11 cellular contexts compared by ENCODE assay signal in genomic region chr6:166624275-166624674, GRCh38. TPM values are rescaled to one million over a fixed set of nuclear protein-coding genes. Genes with fewer than 3 reads are reported as not detected.
DNase-seq lines count a peak whose midpoint lies in the region; ATAC-seq, FAIRE-seq and TF ChIP-seq lines count a peak whose summit lies in the region.
"Had no signal": no experiment of that assay in that cellular context is flagged by ENCODE, and none has a peak within 500 bp of the region (broad histone marks: within the 10 kb centered on the region; RNA-seq: fewer than 3 reads in every experiment).

No MANE protein-coding gene starts in this region.

- H4K20me1 ChIP-seq in keratinocyte (ENCODE audit: control insufficient read depth, extremely low read depth, insufficient read depth, low read length): no peaks in the 10 kb centered on the region

- no peaks in the 10 kb centered on the region for H3K9me1 ChIP-seq in keratinocyte (ENCODE audit: control insufficient read depth, extremely low read depth, insufficient read depth, low read length)

- TF ChIP-seq POLR2A in breast epithelium (IDR thresholded peaks at IDR 0.05) (no peak), uterus (IDR thresholded peaks at IDR 0.05) (no peak)

- dilution Hi-C loops in keratinocyte (cut with MboI; ENCODE audit: extremely low pct_ligation_motif_present, low sequenced_read_pairs): no loop called here

- H3K79me2 ChIP-seq in keratinocyte (ENCODE audit: control insufficient read depth, insufficient read depth, low read length): no peaks in the 10 kb centered on the region

- H3K4me1 ChIP-seq in breast epithelium (peaks cover 0 to 13% of the 10 kb centered on the region in 2 donors), keratinocyte (ENCODE audit: control insufficient read depth, extremely low read depth, insufficient read depth, low read length) (peaks cover 48% of the 10 kb centered on the region), uterus (peaks cover 6 to 8% of the 10 kb centered on the region in 2 donors), pancreas (peaks cover 15 to 38% (median 34%) of the 10 kb centered on the region in 3 donors)

- FAIRE-seq in keratinocyte (lab: Jason Lieb, UNC) (peak; percentile 58), pancreas (lab: Jason Lieb, UNC) (no peak)
- FAIRE-seq: A549 had no signal

- peaks cover 4% of the 10 kb centered on the region for H3K36me3 Mint-ChIP-seq in type B pancreatic cell

- H3K27ac ChIP-seq in breast epithelium (peak overlapping the region; percentile 6 to 13), keratinocyte (ENCODE audit: control insufficient read depth, insufficient read depth, low read length) (no peak overlapping the region), uterus (peak overlapping the region; percentile 12 to 75), pancreas (no peak overlapping the region)
- H3K27ac ChIP-seq: A549, parathyroid adenoma had no signal

- no peaks in the 10 kb centered on the region for H3K9me3 Mint-ChIP-seq in type B pancreatic cell
- H3K9me3 Mint-ChIP-seq: activated CD4-positive, alpha-beta T cell treated with anti-CD3 and anti-CD28 coated beads, Interleukin-2, amount 10 ng/mL, durations not matched to agents 7 days and 5 days had no signal

- no peaks in the 10 kb centered on the region for H3K9me3 ChIP-seq in breast epithelium
- no peaks in the 10 kb centered on the region for H3K9me3 ChIP-seq in keratinocyte (ENCODE audit: control insufficient read depth, low read depth, low read length)
- H3K9me3 ChIP-seq in uterus: no peaks in the 10 kb centered on the region
- no peaks in the 10 kb centered on the region for H3K9me3 ChIP-seq in pancreas
- H3K9me3 ChIP-seq: A549 had no signal

- peak overlapping the region; percentile 8 for H3K4me2 ChIP-seq in keratinocyte (ENCODE audit: control insufficient read depth, extremely low read depth, insufficient read depth, low read depth, low read length)
- H3K4me2 ChIP-seq: A549 had no signal

- H3K27me3 ChIP-seq in breast epithelium: no peaks in the 10 kb centered on the region
- peaks cover 5% of the 10 kb centered on the region for H3K27me3 ChIP-seq in keratinocyte (ENCODE audit: control insufficient read depth, extremely low read depth, insufficient read depth, low read length)
- no peaks in the 10 kb centered on the region for H3K27me3 ChIP-seq in uterus
- no peaks in the 10 kb centered on the region for H3K27me3 ChIP-seq in pancreas

- no peak overlapping the region for H3K4me3 Mint-ChIP-seq in type B pancreatic cell
- H3K4me3 Mint-ChIP-seq: activated CD4-positive, alpha-beta T cell treated with anti-CD3 and anti-CD28 coated beads, Interleukin-2, amount 10 ng/mL, durations not matched to agents 7 days and 5 days had no signal

- TF ChIP-seq CTCF in breast epithelium (IDR thresholded peaks at IDR 0.05) (no peak), keratinocyte (optimal IDR thresholded peaks at IDR 0.05 in 1 of 3, IDR thresholded peaks at IDR 0.05 in 1 of 3, conservative IDR thresholded peaks at IDR 0.05 in 1 of 3; ENCODE audit: extremely low read depth in 1 of 3, insufficient read depth in 2 of 3, low read length in 3 of 3) (no peak), uterus (IDR thresholded peaks at IDR 0.05) (no peak), type B pancreatic cell (conservative IDR thresholded peaks at IDR 0.05) (no peak), pancreas (IDR thresholded peaks at IDR 0.05) (no peak)

- peak; percentile 35 for DNase-seq in activated CD8-positive, alpha-beta memory T cell treated with anti-CD3 and anti-CD28 coated beads for 24 hours
- no peak for DNase-seq in activated CD8-positive, alpha-beta memory T cell treated with anti-CD3 and anti-CD28 coated beads, Interleukin-2, amount 50 U/mL, for 4 hours
- DNase-seq in breast epithelium (ENCODE audit: low spot score in 2 of 2) (no peak), keratinocyte (ENCODE audit: low read depth, low spot score) (no peak), uterus (peak in 1 of 2 donors; percentile 35), type B pancreatic cell (ENCODE audit: extremely low spot score, unreplicated experiment) (no peak), pancreas (no peak)
- DNase-seq: activated CD4-positive, alpha-beta T cell treated with anti-CD3 and anti-CD28 coated beads, Interleukin-2, amount 10 ng/mL, durations not matched to agents 7 days and 5 days had no signal

- ATAC-seq in pancreas: no peak
- ATAC-seq in HG03196 (IDR thresholded peaks at IDR 0.05; ENCODE audit: unreplicated experiment): no peak
- ATAC-seq: A549 had no signal

- peaks cover 32% of the 10 kb centered on the region for H3K4me1 Mint-ChIP-seq in type B pancreatic cell (ENCODE audit: unreplicated experiment)

- intact Hi-C loops in breast epithelium (cut with DNase I; ENCODE audit: low total_unique reads) (no loop called here), uterus (cut with DNase I; ENCODE audit: low total_unique reads) (no loop called here), pancreas (cut with DNase I) (no loop called here)

- H3K4me3 ChIP-seq in breast epithelium (no peak overlapping the region), keratinocyte (ENCODE audit: control insufficient read depth in 2 of 3, extremely low read depth in 1 of 3, insufficient read depth in 2 of 3, low read depth in 1 of 3, low read length in 3 of 3) (no peak overlapping the region), uterus (no peak overlapping the region), pancreas (no peak overlapping the region)
- H3K4me3 ChIP-seq: A549 had no signal

- H3K27me3 Mint-ChIP-seq in type B pancreatic cell: peaks cover 14% of the 10 kb centered on the region

- no peak overlapping the region for H3K9ac ChIP-seq in keratinocyte (ENCODE audit: control insufficient read depth, extremely low read depth, insufficient read depth, low read length)
- H3K9ac ChIP-seq: parathyroid adenoma had no signal

- WGBS in pancreas, 2 donors: 69% methylated on average over 4 of the region's 4 CpGs

- H3K36me3 ChIP-seq in breast epithelium (no peaks in the 10 kb centered on the region), keratinocyte (ENCODE audit: control insufficient read depth in 2 of 2, extremely low read depth in 1 of 2, insufficient read depth in 2 of 2, low read length in 2 of 2) (no peaks in the 10 kb centered on the region), uterus (no peaks in the 10 kb centered on the region), pancreas (no peaks in the 10 kb centered on the region)

- no peak overlapping the region for H2AFZ ChIP-seq in keratinocyte (ENCODE audit: control insufficient read depth, low read length)
- H2AFZ ChIP-seq: parathyroid adenoma had no signal

- H3K27ac Mint-ChIP-seq in type B pancreatic cell: no peak overlapping the region
- H3K27ac Mint-ChIP-seq: activated CD4-positive, alpha-beta T cell treated with anti-CD3 and anti-CD28 coated beads, Interleukin-2, amount 10 ng/mL, durations not matched to agents 7 days and 5 days had no signal

RNA-seq across cellular contexts. Expression of gene RPS6KA2, which starts 2.8 kb away (rescaled TPM):
- 100 to 1,000 TPM in 1 of 3 donors, 10 to 100 TPM in 2; 23.7 to 124 (median 56.4) TPM for total RNA-seq in breast epithelium
- 8.2 to 10.4 TPM (median 9.2 TPM) in 3 replicates for polyA plus RNA-seq in keratinocyte
- polyA plus RNA-seq in keratinocyte (2011; ENCODE audit: low read depth): 6.0 TPM
- 10.2 and 15.1 TPM in 2 replicates for polyA plus RNA-seq in keratinocyte (2011; cell fraction: cytosol; rRNA removed)
- 9.6 and 11.9 TPM in 2 replicates for polyA plus RNA-seq in keratinocyte (2011; cell fraction: nucleus; rRNA removed)
- polyA plus RNA-seq in keratinocyte (2012; ENCODE audit: low replicate concordance): 8.3 and 11.2 TPM in 2 replicates
- 17.2 to 47.4 TPM (median 18.7 TPM) in 3 replicates for polyA minus RNA-seq in keratinocyte
- polyA minus RNA-seq in keratinocyte (2011; cell fraction: cytosol; rRNA and poly(A)+ RNA removed): 17.3 TPM
- polyA minus RNA-seq in keratinocyte (2011; cell fraction: nucleus; rRNA and poly(A)+ RNA removed): 7.9 and 13.3 TPM in 2 replicates
- total RNA-seq in uterus: 10 to 100 TPM; 34.0 to 78.4 (median 55.8) TPM
- 23.8 and 39.1 TPM in 2 replicates for total RNA-seq in type B pancreatic cell (ENCODE audit: low replicate concordance)
- 10 to 100 TPM; 17.3 to 95.4 (median 23.6) TPM for total RNA-seq in pancreas
- 10 to 100 TPM in 1 of 2 donors, 1 to 10 TPM in 1; 7.9 to 11.2 TPM for polyA plus RNA-seq in pancreas

RNA-seq across cellular contexts. Expression of gene RAMACL, which starts 37.8 kb away (rescaled TPM):
- total RNA-seq in breast epithelium (10 to 100 TPM in 1 of 3 donors, 1 to 10 TPM in 2; 2.5 to 13.4 (median 2.6) TPM), uterus (1 to 10 TPM in 3 of 4 donors, not detected in 1; 1.5 to 8.1 (median 1.8) TPM), type B pancreatic cell (ENCODE audit: low replicate concordance) (0.85 and 1.5 TPM in 2 replicates), pancreas (1 to 10 TPM in 4 of 6 donors, under 1 TPM in 2; 0.72 to 3.1 (median 1.6) TPM)
- polyA plus RNA-seq in keratinocyte (4.0 to 7.7 TPM (median 5.3 TPM) in 3 replicates), pancreas (under 1 TPM; 0.33 to 0.49 TPM)
- polyA plus RNA-seq in keratinocyte (2011; ENCODE audit: low read depth): 4.1 TPM
- polyA plus RNA-seq in keratinocyte (2011; cell fraction: cytosol; rRNA removed): 5.2 and 5.7 TPM in 2 replicates
- polyA plus RNA-seq in keratinocyte (2011; cell fraction: nucleus; rRNA removed): 4.1 and 5.0 TPM in 2 replicates
- 3.9 and 6.1 TPM in 2 replicates for polyA plus RNA-seq in keratinocyte (2012; ENCODE audit: low replicate concordance)
- 2.7 to 3.8 TPM in 2 of 3 replicates, not detected in the other for polyA minus RNA-seq in keratinocyte
- 2.9 TPM for polyA minus RNA-seq in keratinocyte (2011; cell fraction: cytosol; rRNA and poly(A)+ RNA removed)
- polyA minus RNA-seq in keratinocyte (2011; cell fraction: nucleus; rRNA and poly(A)+ RNA removed): 0.42 and 3.4 TPM in 2 replicates

Comparison
In these comparisons a context has a peak if more than half of its experiments do, and no peak if none do; other contexts are left out.
1. H3K27ac ChIP-seq: peak in breast epithelium (2 of 2) and uterus (2 of 2); none in keratinocyte (single experiment) and pancreas (0 of 4).